In genomic region chr20:10065154-10065833, GRCh38 we compare ENCODE assay signal across 29 cellular contexts. TPM values are rescaled to one million over a fixed set of nuclear protein-coding genes. Genes with fewer than 3 reads are reported as not detected.
DNase-seq lines count a peak whose midpoint lies in the region; ATAC-seq, FAIRE-seq and TF ChIP-seq lines count a peak whose summit lies in the region.
"Had no signal": no experiment of that assay in that cellular context is flagged by ENCODE, and none has a peak within 500 bp of the region (broad histone marks: within the 10 kb centered on the region; RNA-seq: fewer than 3 reads in every experiment).

No MANE protein-coding gene starts in this region.

- DNase-seq in HCEC 1CT: peak; percentile 20
- peak; percentile 6 for DNase-seq in OCI-M1 (lab: John Stamatoyannopoulos, UW)
- peak; percentile 55 for DNase-seq in bronchial epithelial cell (ENCODE audit: low read depth)
- peak; percentile 28 for DNase-seq in mesendoderm
- no peak for DNase-seq in effector memory CD4-positive, alpha-beta T cell
- no peak for DNase-seq in ureter (ENCODE audit: low spot score)
- DNase-seq: activated CD4-positive, alpha-beta T cell treated with anti-CD3 and anti-CD28 coated beads for 1 hour; activated gamma-delta T cell treated with Interleukin-2 at 50 U/mL for 16 hours; activated naive CD8-positive, alpha-beta T cell treated with anti-CD3 and anti-CD28 coated beads, Interleukin-2, amount 50 U/mL, for 24 hours; AML-193; CD8-positive, alpha-beta T cell; colonic mucosa; DMS 273 treated with DMSO at 0.1 percent for 48 hours; endodermal cell; esophagus squamous epithelium; glutamatergic neuron; kidney glomerular epithelial cell; NCI-H1417; NCI-H2107; NCI-H446 treated with DMSO at 0.1 percent for 48 hours; PC-9; posterior cingulate gyrus; sigmoid colon; trophoblast cell had no signal

- no peak overlapping the region for H3K9ac ChIP-seq in mesendoderm (ENCODE audit: low read length)

- H3K27ac ChIP-seq in mesendoderm (ENCODE audit: low read depth, low read length): no peak overlapping the region
- H3K27ac ChIP-seq in effector memory CD4-positive, alpha-beta T cell (ENCODE audit: insufficient read depth, low read length, poor library complexity, severe bottlenecking): no peak overlapping the region
- H3K27ac ChIP-seq: colonic mucosa, esophagus squamous epithelium, PC-9, sigmoid colon had no signal

- no peaks in the 10 kb centered on the region for H3K27me3 ChIP-seq in bronchial epithelial cell (ENCODE audit: control insufficient read depth, insufficient read depth, low read length)
- H3K27me3 ChIP-seq in mesendoderm (ENCODE audit: insufficient read depth, low read length, poor library complexity): no peaks in the 10 kb centered on the region
- H3K27me3 ChIP-seq in effector memory CD4-positive, alpha-beta T cell (replicated peaks; ENCODE audit: control insufficient read depth, insufficient read depth, low read length, poor library complexity, severe bottlenecking): no peaks in the 10 kb centered on the region
- H3K27me3 ChIP-seq: colonic mucosa, sigmoid colon had no signal

- H3K79me2 ChIP-seq in mesendoderm (ENCODE audit: control insufficient read depth, insufficient read depth, low read length): no peaks in the 10 kb centered on the region

- no peak overlapping the region for H4K8ac ChIP-seq in mesendoderm (ENCODE audit: low read depth, low read length)

- H3K56ac ChIP-seq in mesendoderm (ENCODE audit: low read length): no peak overlapping the region

- H2AK5ac ChIP-seq in mesendoderm (ENCODE audit: low read length): no peak overlapping the region

- H3K4me1 ChIP-seq in mesendoderm (ENCODE audit: control insufficient read depth, low read depth, low read length): peaks cover under 1% of the 10 kb centered on the region
- no peaks in the 10 kb centered on the region for H3K4me1 ChIP-seq in effector memory CD4-positive, alpha-beta T cell (ENCODE audit: control insufficient read depth, insufficient read depth, low read length, poor library complexity, severe bottlenecking)
- H3K4me1 ChIP-seq: colonic mucosa, esophagus squamous epithelium, sigmoid colon had no signal

- no peaks in the 10 kb centered on the region for H3K79me1 ChIP-seq in mesendoderm (ENCODE audit: low read length)

- no peak overlapping the region for H3K4ac ChIP-seq in mesendoderm (ENCODE audit: low read depth, low read length)

- H3K36me3 ChIP-seq in bronchial epithelial cell (ENCODE audit: control insufficient read depth, insufficient read depth, low read length): no peaks in the 10 kb centered on the region
- no peaks in the 10 kb centered on the region for H3K36me3 ChIP-seq in mesendoderm (ENCODE audit: control insufficient read depth, insufficient read depth, low read length)
- H3K36me3 ChIP-seq in effector memory CD4-positive, alpha-beta T cell (ENCODE audit: control insufficient read depth, insufficient read depth, low read length): no peaks in the 10 kb centered on the region
- H3K36me3 ChIP-seq: colonic mucosa, esophagus squamous epithelium, sigmoid colon had no signal

- TF ChIP-seq CTCF in bronchial epithelial cell (IDR thresholded peaks at IDR 0.05; ENCODE audit: insufficient read depth, low read length, severe bottlenecking): no peak

- no peak overlapping the region for H3K4me2 ChIP-seq in mesendoderm (ENCODE audit: low read length)
- H3K4me2 ChIP-seq: PC-9 had no signal

- H3K23ac ChIP-seq in mesendoderm (ENCODE audit: low read length): no peak overlapping the region

- no peak for ATAC-seq in HG03520 (IDR thresholded peaks at IDR 0.05; ENCODE audit: unreplicated experiment)
- ATAC-seq: activated naive CD8-positive, alpha-beta T cell treated with anti-CD3 and anti-CD28 coated beads, Interleukin-2, amount 50 U/mL, for 24 hours; CD8-positive, alpha-beta T cell had no signal

- no peak overlapping the region for H2BK5ac ChIP-seq in mesendoderm (ENCODE audit: low read length)

- H2BK15ac ChIP-seq in mesendoderm (replicated peaks; ENCODE audit: low read depth): no peak overlapping the region

- FAIRE-seq in bronchial epithelial cell (lab: Jason Lieb, UNC): no peak
- FAIRE-seq: G401.6, H1, TTC549 had no signal

- H3K9me3 ChIP-seq in effector memory CD4-positive, alpha-beta T cell (ENCODE audit: control insufficient read depth, low read length): no peaks in the 10 kb centered on the region
- H3K9me3 ChIP-seq: colonic mucosa, esophagus squamous epithelium, sigmoid colon had no signal

- H3K4me3 ChIP-seq in bronchial epithelial cell (ENCODE audit: low read depth, low read length) (no peak overlapping the region), mesendoderm (ENCODE audit: low read length) (no peak overlapping the region)
- H3K4me3 ChIP-seq in effector memory CD4-positive, alpha-beta T cell (ENCODE audit: insufficient read depth, low read depth, low read length, poor library complexity, severe bottlenecking): no peak overlapping the region
- H3K4me3 ChIP-seq: colonic mucosa, esophagus squamous epithelium, lung, PC-9, sigmoid colon had no signal

- H3K18ac ChIP-seq in mesendoderm (ENCODE audit: low read length): no peak overlapping the region

- no peak overlapping the region for H2BK120ac ChIP-seq in mesendoderm (ENCODE audit: low read depth, low read length)

- H4K5ac ChIP-seq in mesendoderm (ENCODE audit: low read length): no peak overlapping the region

- no CpG with 5 or more reads among the region's 3 CpGs for WGBS in mesendoderm (ENCODE audit: extremely low coverage, insufficient coverage, low lambda C conversion rate)

RNA-seq across cellular contexts. Expression of gene ANKEF1, which starts 30.5 kb away (rescaled TPM):
- total RNA-seq in bronchial epithelial cell (4.2 and 5.2 TPM in 2 replicates), ureter (9.0 TPM)
- polyA plus RNA-seq in mesendoderm (2013, experiment 1 of 2): 6.2 TPM
- 6.5 TPM for polyA plus RNA-seq in mesendoderm (2013, experiment 2 of 2)

Comparison
In these comparisons a context has a peak if more than half of its experiments do, and no peak if none do; other contexts are left out.
1. DNase-seq: peak in HCEC 1CT (single experiment), OCI-M1 (single experiment), bronchial epithelial cell (single experiment) and mesendoderm (single experiment); none in effector memory CD4-positive, alpha-beta T cell (0 of 3) and ureter (single experiment).